ENCODE assay signal across 24 cellular contexts in genomic region chr11:93221539-93221938, GRCh38. TPM values are rescaled to one million over a fixed set of nuclear protein-coding genes. Genes with fewer than 3 reads are reported as not detected.
DNase-seq lines count a peak whose midpoint lies in the region; ATAC-seq and TF ChIP-seq lines count a peak whose summit lies in the region.
"Had no signal": no experiment of that assay in that cellular context is flagged by ENCODE, and none has a peak within 500 bp of the region (broad histone marks: within the 10 kb centered on the region; RNA-seq: fewer than 3 reads in every experiment).

No MANE protein-coding gene starts in this region.

- TF ChIP-seq CTCF in Peyer's patch (IDR thresholded peaks at IDR 0.05): no peak

- no peak overlapping the region for H3K4me3 Mint-ChIP-seq in stimulated activated naive CD8-positive, alpha-beta T cell treated with anti-CD3 and anti-CD28 coated beads, Interleukin-15, amount 100 ng/mL, for 72 hours
- no peak overlapping the region for H3K4me3 Mint-ChIP-seq in activated T-helper 2 cell treated with anti-CD3 and anti-CD28 coated beads, Interferon-gamma antibody, Interleukin-2, Interleukin-4, amounts not matched to agents 10 μg/mL and 5 μg/mL and 100 μg/mL, durations not matched to agents 14 hours and 24 hours and 36 hours (ENCODE audit: low read depth)
- H3K4me3 Mint-ChIP-seq: activated CD4-positive, alpha-beta T cell treated with anti-CD3 and anti-CD28 coated beads for 36 hours; activated T-cell treated with anti-CD3 and anti-CD28 coated beads, Interleukin-2, amount 50 U/mL, for 72 hours had no signal

- no peaks in the 10 kb centered on the region for H3K36me3 Mint-ChIP-seq in activated T-helper 2 cell treated with anti-CD3 and anti-CD28 coated beads, Interferon-gamma antibody, Interleukin-2, Interleukin-4, amounts not matched to agents 10 μg/mL and 5 μg/mL and 100 μg/mL, durations not matched to agents 14 hours and 24 hours and 36 hours (ENCODE audit: low read depth)
- H3K36me3 Mint-ChIP-seq: activated naive CD4-positive, alpha-beta T cell treated with anti-CD3 and anti-CD28 coated beads, Interleukin-2, amount 50 U/mL, for 72 hours had no signal

- ATAC-seq in stimulated activated naive CD8-positive, alpha-beta T cell treated with anti-CD3 and anti-CD28 coated beads, Interleukin-15, amount 100 ng/mL, for 72 hours: no peak
- no peak for ATAC-seq in stimulated activated naive CD8-positive, alpha-beta T cell treated with anti-CD3 and anti-CD28 coated beads, Interleukin-15, Interleukin-2, amounts not matched to agents 100 U/mL and 50 U/mL, for 24 hours
- ATAC-seq in HG03280 (IDR thresholded peaks at IDR 0.05; ENCODE audit: unreplicated experiment) (no peak), GM21390 (IDR thresholded peaks at IDR 0.05; ENCODE audit: unreplicated experiment) (no peak)
- ATAC-seq: activated CD4-positive, alpha-beta T cell treated with anti-CD3 and anti-CD28 coated beads for 36 hours; activated naive CD4-positive, alpha-beta T cell treated with anti-CD3 and anti-CD28 coated beads, Interleukin-2, amount 50 U/mL, for 72 hours; activated T-cell treated with anti-CD3 and anti-CD28 coated beads, Interleukin-2, amount 50 U/mL, for 72 hours; esophagus mucosa had no signal

- H3K9me3 ChIP-seq in Peyer's patch: no peaks in the 10 kb centered on the region
- H3K9me3 ChIP-seq: uterus had no signal

- DNase-seq in stimulated activated naive CD8-positive, alpha-beta T cell treated with anti-CD3 and anti-CD28 coated beads, Interleukin-15, amount 100 ng/mL, for 72 hours: no peak
- DNase-seq in stimulated activated naive CD8-positive, alpha-beta T cell treated with anti-CD3 and anti-CD28 coated beads, Interleukin-15, Interleukin-2, amounts not matched to agents 100 U/mL and 50 U/mL, for 24 hours: no peak
- DNase-seq in NCI-H2107 treated with DMSO at 0.1 percent for 48 hours (lab: John Stamatoyannopoulos, UW; ENCODE audit: unreplicated experiment): peak; percentile 75
- peak in 2 of 3 donors; percentile 49 to 60 for DNase-seq in Peyer's patch
- DNase-seq in activated T-helper 2 cell treated with anti-CD3 and anti-CD28 coated beads, Interferon-gamma antibody, Interleukin-2, Interleukin-4, amounts not matched to agents 10 μg/mL and 5 μg/mL and 100 μg/mL, durations not matched to agents 14 hours and 24 hours and 36 hours (ENCODE audit: low spot score): no peak
- DNase-seq in foreskin melanocyte: no peak
- DNase-seq: activated CD4-positive, alpha-beta T cell treated with anti-CD3 and anti-CD28 coated beads for 36 hours; activated T-cell treated with anti-CD3 and anti-CD28 coated beads, Interleukin-2, amount 50 U/mL, for 72 hours; Calu3; effector memory CD4-positive, alpha-beta T cell; GDM1; MV-4-11; NCI-H526 treated with DMSO at 0.1 percent for 48 hours; nucleus accumbens; OCI-M1; retina; stimulated activated CD4-positive, alpha-beta T cell treated with anti-CD3 and anti-CD28 coated beads, Interleukin-12 subunit alpha, Interleukin-12 subunit beta, amount 100 ng/mL, for 4 hours; substantia nigra; uterus had no signal

- peak overlapping the region; percentile 77 to 90 for H3K27ac Mint-ChIP-seq in stimulated activated naive CD8-positive, alpha-beta T cell treated with anti-CD3 and anti-CD28 coated beads, Interleukin-15, amount 100 ng/mL, for 72 hours
- H3K27ac Mint-ChIP-seq in activated T-helper 2 cell treated with anti-CD3 and anti-CD28 coated beads, Interferon-gamma antibody, Interleukin-2, Interleukin-4, amounts not matched to agents 10 μg/mL and 5 μg/mL and 100 μg/mL, durations not matched to agents 14 hours and 24 hours and 36 hours: no peak overlapping the region
- H3K27ac Mint-ChIP-seq: activated CD4-positive, alpha-beta T cell treated with anti-CD3 and anti-CD28 coated beads for 36 hours; activated T-cell treated with anti-CD3 and anti-CD28 coated beads, Interleukin-2, amount 50 U/mL, for 72 hours had no signal

- peaks cover 24% of the 10 kb centered on the region for H3K27me3 Mint-ChIP-seq in stimulated activated naive CD8-positive, alpha-beta T cell treated with anti-CD3 and anti-CD28 coated beads, Interleukin-15, amount 100 ng/mL, for 72 hours
- peaks cover 6% of the 10 kb centered on the region for H3K27me3 Mint-ChIP-seq in activated T-helper 2 cell treated with anti-CD3 and anti-CD28 coated beads, Interferon-gamma antibody, Interleukin-2, Interleukin-4, amounts not matched to agents 10 μg/mL and 5 μg/mL and 100 μg/mL, durations not matched to agents 14 hours and 24 hours and 36 hours (ENCODE audit: low read depth)

- H3K27me3 ChIP-seq in Peyer's patch: no peaks in the 10 kb centered on the region
- H3K27me3 ChIP-seq: uterus had no signal

- TF ChIP-seq POLR2A in Peyer's patch (IDR thresholded peaks at IDR 0.05): no peak

- H3K4me1 ChIP-seq in Peyer's patch: no peaks in the 10 kb centered on the region
- H3K4me1 ChIP-seq: uterus had no signal

- no peaks in the 10 kb centered on the region for H3K36me3 ChIP-seq in Peyer's patch
- H3K36me3 ChIP-seq: uterus had no signal

- H3K27ac ChIP-seq in Peyer's patch: no peak overlapping the region
- H3K27ac ChIP-seq: KMS-11, uterus had no signal

- H3K4me3 ChIP-seq in Peyer's patch: no peak overlapping the region
- H3K4me3 ChIP-seq: uterus had no signal

- no peaks in the 10 kb centered on the region for H3K4me1 Mint-ChIP-seq in stimulated activated naive CD8-positive, alpha-beta T cell treated with anti-CD3 and anti-CD28 coated beads, Interleukin-15, amount 100 ng/mL, for 72 hours
- H3K4me1 Mint-ChIP-seq in activated T-helper 2 cell treated with anti-CD3 and anti-CD28 coated beads, Interferon-gamma antibody, Interleukin-2, Interleukin-4, amounts not matched to agents 10 μg/mL and 5 μg/mL and 100 μg/mL, durations not matched to agents 14 hours and 24 hours and 36 hours (ENCODE audit: low read depth): no peaks in the 10 kb centered on the region
- H3K4me1 Mint-ChIP-seq: activated CD4-positive, alpha-beta T cell treated with anti-CD3 and anti-CD28 coated beads for 36 hours had no signal

- intact Hi-C loops in activated T-helper 2 cell treated with anti-CD3 and anti-CD28 coated beads, Interferon-gamma antibody, Interleukin-2, Interleukin-4, amounts not matched to agents 10 μg/mL and 5 μg/mL and 100 μg/mL, durations not matched to agents 14 hours and 24 hours and 36 hours (cut with micrococcal nuclease): no loop called here

- H3K9me3 Mint-ChIP-seq in stimulated activated naive CD8-positive, alpha-beta T cell treated with anti-CD3 and anti-CD28 coated beads, Interleukin-15, amount 100 ng/mL, for 72 hours: no peaks in the 10 kb centered on the region
- no peaks in the 10 kb centered on the region for H3K9me3 Mint-ChIP-seq in activated T-helper 2 cell treated with anti-CD3 and anti-CD28 coated beads, Interferon-gamma antibody, Interleukin-2, Interleukin-4, amounts not matched to agents 10 μg/mL and 5 μg/mL and 100 μg/mL, durations not matched to agents 14 hours and 24 hours and 36 hours
- H3K9me3 Mint-ChIP-seq: activated naive CD4-positive, alpha-beta T cell treated with anti-CD3 and anti-CD28 coated beads, Interleukin-2, amount 50 U/mL, for 72 hours; activated T-cell treated with anti-CD3 and anti-CD28 coated beads, Interleukin-2, amount 50 U/mL, for 72 hours had no signal

RNA-seq across cellular contexts. Expression of gene SLC36A4, which starts 23.7 kb away (rescaled TPM):
- 10 to 100 TPM in 1 of 4 donors, 1 to 10 TPM in 3; 3.2 to 32.2 (median 4.8) TPM for total RNA-seq in Peyer's patch
- 18.9 and 19.8 TPM in 2 replicates for total RNA-seq in activated T-helper 2 cell treated with anti-CD3 and anti-CD28 coated beads, Interferon-gamma antibody, Interleukin-2, Interleukin-4, amounts not matched to agents 10 μg/mL and 5 μg/mL and 100 μg/mL, durations not matched to agents 14 hours and 24 hours and 36 hours

Comparison
In these comparisons a context has a peak if more than half of its experiments do, and no peak if none do; other contexts are left out.
1. DNase-seq: peak in NCI-H2107 treated with DMSO at 0.1 percent for 48 hours (single experiment) and Peyer's patch (2 of 3); none in stimulated activated naive CD8-positive, alpha-beta T cell treated with anti-CD3 and anti-CD28 coated beads, Interleukin-15, amount 100 ng/mL, for 72 hours (0 of 2), stimulated activated naive CD8-positive, alpha-beta T cell treated with anti-CD3 and anti-CD28 coated beads, Interleukin-15, Interleukin-2, amounts not matched to agents 100 U/mL and 50 U/mL, for 24 hours (single experiment), activated T-helper 2 cell treated with anti-CD3 and anti-CD28 coated beads, Interferon-gamma antibody, Interleukin-2, Interleukin-4, amounts not matched to agents 10 μg/mL and 5 μg/mL and 100 μg/mL, durations not matched to agents 14 hours and 24 hours and 36 hours (single experiment) and foreskin melanocyte (single experiment).